8 cellular contexts compared by ENCODE assay signal in the genomic region with DNA sequence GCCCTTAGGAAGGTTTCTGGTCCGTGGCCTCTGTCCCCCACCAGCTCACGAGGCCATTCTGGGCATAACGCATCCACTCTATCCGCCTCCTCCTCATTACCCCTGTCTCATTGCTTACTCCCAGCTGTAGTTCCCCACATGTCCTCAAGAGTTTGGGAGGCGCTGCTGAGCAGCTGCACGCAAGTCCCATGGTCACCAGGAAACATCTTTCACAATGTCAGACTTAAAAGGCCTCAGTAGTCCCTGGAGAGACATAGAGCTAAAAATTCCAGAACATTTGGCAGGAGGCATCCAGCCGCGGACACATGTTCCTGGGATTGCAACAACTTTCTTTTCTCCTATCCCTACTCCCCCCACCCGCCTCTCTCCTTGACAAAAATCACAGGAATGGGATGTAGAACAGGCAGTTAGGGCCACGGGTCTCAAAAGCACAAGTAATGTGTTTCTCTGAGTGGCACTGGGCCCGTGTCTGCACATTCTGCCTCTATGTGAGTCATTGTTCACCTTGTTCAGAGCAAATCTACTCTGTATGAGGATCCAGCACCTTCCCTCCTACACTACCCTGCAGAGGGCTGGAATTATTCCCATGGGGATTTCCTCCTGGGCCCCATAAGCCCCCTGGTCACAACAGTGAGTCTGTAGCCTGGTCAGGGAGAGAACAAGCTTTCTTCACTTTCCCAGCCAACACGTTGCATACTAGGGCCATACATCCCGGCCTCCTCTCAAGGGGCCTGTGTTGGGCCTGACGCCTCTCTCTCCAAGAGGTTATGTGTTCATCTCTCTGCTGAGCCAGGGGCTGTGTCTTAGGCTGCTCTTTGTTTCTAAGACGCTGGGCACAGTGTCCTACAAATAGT. TPM values are rescaled to one million over a fixed set of nuclear protein-coding genes. Genes with fewer than 3 reads are reported as not detected.
A peak's percentile ranks its signal among the peaks of the same experiment; 100 is the strongest.
DNase-seq lines count a peak whose midpoint lies in the region; ATAC-seq and TF ChIP-seq lines count a peak whose summit lies in the region.

No MANE protein-coding gene starts in this region.

- DNase-seq in OCI-LY7 (ENCODE audit: low spot score): peak; percentile 78
- peak; percentile 38 to 48 for DNase-seq in activated T-helper 1 cell treated with anti-CD3 and anti-CD28 coated beads, Interleukin-2, amount 50 U/mL, for 16 hours (ENCODE audit: low read depth in 1 of 2, low spot score in 1 of 2)
- peak in 1 of 2 donors; percentile 76 for DNase-seq in foreskin fibroblast
- DNase-seq in osteoblast (ENCODE audit: insufficient read length, low spot score, missing footprints): peak; percentile 86
- peak; percentile 84 to 86 for DNase-seq in uterus

- H3K9me3 ChIP-seq in OCI-LY7 (ENCODE audit: low read length): no peaks in the 10 kb centered on the region
- H3K9me3 ChIP-seq in osteoblast (ENCODE audit: low read depth, low read length): no peaks in the 10 kb centered on the region
- H3K9me3 ChIP-seq in uterus: no peaks in the 10 kb centered on the region

- ATAC-seq in GM19324 (IDR thresholded peaks at IDR 0.05; ENCODE audit: low FRiP score, unreplicated experiment): no peak

- TF ChIP-seq POLR2A in uterus (IDR thresholded peaks at IDR 0.05): no peak

- H3K36me3 ChIP-seq in OCI-LY7 (ENCODE audit: insufficient read depth, low read length) (no peaks in the 10 kb centered on the region), osteoblast (ENCODE audit: insufficient read depth, low read length) (peaks cover 30% of the 10 kb centered on the region), uterus (no peaks in the 10 kb centered on the region)

- no peaks in the 10 kb centered on the region for H3K27me3 ChIP-seq in osteoblast (ENCODE audit: insufficient read depth, low read length)
- H3K27me3 ChIP-seq in uterus: no peaks in the 10 kb centered on the region

- no peak overlapping the region for H3K27ac ChIP-seq in 22Rv1
- no peak overlapping the region for H3K27ac ChIP-seq in OCI-LY7 (ENCODE audit: low read depth, low read length, poor library complexity, severe bottlenecking)
- peak overlapping the region; percentile 41 for H3K27ac ChIP-seq in osteoblast (ENCODE audit: low read depth, low read length)
- peak overlapping the region; percentile 77 to 85 for H3K27ac ChIP-seq in uterus

- intact Hi-C loops in OCI-LY7 (cut with micrococcal nuclease; ENCODE audit: unreplicated experiment): loop anchor here (1.0 kb wide), 1 partner anchor 95 kb away; no protein-coding TSS in a partner anchor
- intact Hi-C loops in uterus (cut with DNase I; ENCODE audit: low total_unique reads): no loop called here

- peak; percentile 95 for TF ChIP-seq CTCF in 22Rv1 (IDR thresholded peaks at IDR 0.05)
- peak; percentile 58 for TF ChIP-seq CTCF in GM12801 (IDR thresholded peaks at IDR 0.05; ENCODE audit: extremely low read depth, insufficient read length)
- TF ChIP-seq CTCF in OCI-LY7 (conservative IDR thresholded peaks at IDR 0.05; ENCODE audit: low read length): peak; percentile 92
- TF ChIP-seq CTCF in foreskin fibroblast (IDR thresholded peaks at IDR 0.05; ENCODE audit: low read depth, low read length): peak; percentile 91
- peak; percentile 99 for TF ChIP-seq CTCF in osteoblast (IDR thresholded peaks at IDR 0.05; ENCODE audit: extremely low read depth, low read depth, low read length)
- TF ChIP-seq CTCF in uterus (IDR thresholded peaks at IDR 0.05): peak; percentile 72 to 92 (median 81)

- H3K4me3 ChIP-seq in OCI-LY7 (ENCODE audit: low read depth, low read length, poor library complexity, severe bottlenecking) (no peak overlapping the region), foreskin fibroblast (ENCODE audit: low read depth in 1 of 2, low read length in 2 of 2) (no peak overlapping the region), osteoblast (ENCODE audit: insufficient read depth, low read length) (no peak overlapping the region), uterus (no peak overlapping the region)

- no peaks in the 10 kb centered on the region for H3K79me2 ChIP-seq in OCI-LY7 (ENCODE audit: insufficient read depth, low read depth, low read length)
- H3K79me2 ChIP-seq in osteoblast (ENCODE audit: insufficient read depth, low read length): peaks cover 7% of the 10 kb centered on the region

- CTCF ChIA-PET in OCI-LY7 (lab: Charles Lee; ENCODE audit: unreplicated experiment): interaction anchor here (0.6 to 1.3 kb wide), 6 partner anchors 11 to 169 kb away, joined by 3 to 4 read pairs (median 3); no protein-coding TSS in a partner anchor

- H3K4me1 ChIP-seq in OCI-LY7 (ENCODE audit: insufficient read depth, low read length, poor library complexity, severe bottlenecking): no peaks in the 10 kb centered on the region
- peaks cover 23% of the 10 kb centered on the region for H3K4me1 ChIP-seq in osteoblast (ENCODE audit: insufficient read depth, low read length)
- peaks cover 0 to 27% of the 10 kb centered on the region in 2 donors for H3K4me1 ChIP-seq in uterus

- no peak overlapping the region for H3K4me2 ChIP-seq in OCI-LY7 (ENCODE audit: low read length)
- H3K4me2 ChIP-seq in osteoblast (ENCODE audit: insufficient read depth, low read length): peak overlapping the region; percentile 21

- H2AFZ ChIP-seq in OCI-LY7 (ENCODE audit: low read length): no peak overlapping the region; the same call in 1 of the 2 replicates
- no peak overlapping the region for H2AFZ ChIP-seq in osteoblast (ENCODE audit: low read length)

- H3K9me2 ChIP-seq in OCI-LY7 (ENCODE audit: insufficient read depth, low read length): no peaks in the 10 kb centered on the region

- POLR2A ChIA-PET in OCI-LY7 (lab: Charles Lee): interaction anchor here (0.6 to 1.1 kb wide), 3 partner anchors 13 to 1828 kb away, joined by 3 to 4 read pairs (median 4); no protein-coding TSS in a partner anchor

- H4K20me1 ChIP-seq in OCI-LY7 (ENCODE audit: insufficient read depth, low read length) (no peaks in the 10 kb centered on the region), osteoblast (ENCODE audit: insufficient read depth, low read length) (peaks cover 24% of the 10 kb centered on the region)

- no TSS peak for BruUV-seq in OCI-LY7 (replicated peaks; lab: Mats Ljungman, UMichigan)

RNA-seq across cellular contexts. Expression of a gene that starts 8.2 kb away (rescaled TPM):
- 0.75 and 3.7 TPM in 2 replicates for total RNA-seq in OCI-LY7 (2014; rRNA removed; shearing (Covaris generic))
- 3.0 and 3.8 TPM in 2 replicates for total RNA-seq in OCI-LY7 (2022)
- 270 and 272 TPM in 2 replicates for total RNA-seq in osteoblast
- 10 to 100 TPM; 30.7 to 94.3 (median 64.5) TPM for total RNA-seq in uterus

Comparison
In these comparisons a context has a peak if more than half of its experiments do, and no peak if none do; other contexts are left out.
1. H3K27ac ChIP-seq: peak in osteoblast (single experiment) and uterus (2 of 2); none in 22Rv1 (single experiment) and OCI-LY7 (single experiment).
2. RNA of a gene that starts 8.2 kb away (total RNA-seq): 270 to 272 TPM in osteoblast and 30.7 to 94.3 TPM in uterus; 0.75 to 3.8 TPM in OCI-LY7; every median in the first group is over 4 times any median in the second.
3. Peak in every context shown above with its lines, with median percentiles within 50 percentile points of each other: CTCF ChIP-seq.